Comparison of ENCODE assay signal across 10 cellular contexts in genomic region chr16:24812813-24813212, GRCh38. TPM values are rescaled to one million over a fixed set of nuclear protein-coding genes. Genes with fewer than 3 reads are reported as not detected.
A peak's percentile ranks its signal among the peaks of the same experiment; 100 is the strongest.
DNase-seq lines count a peak whose midpoint lies in the region; TF ChIP-seq lines count a peak whose summit lies in the region.
"Not testable (repeated sequence)": the region's sequence is repeated elsewhere in the genome, so short reads cannot be mapped to it uniquely, and the experiment has no call there.
"Had no signal": no experiment of that assay in that cellular context is flagged by ENCODE, and none has a peak within 500 bp of the region (broad histone marks: within the 10 kb centered on the region; RNA-seq: fewer than 3 reads in every experiment).

No MANE protein-coding gene starts in this region.

- intact Hi-C loops in sigmoid colon (cut with DNase I): loop anchor here (5.0 kb wide), 2 partner anchors 124 to 246 kb away; no protein-coding TSS in a partner anchor
- intact Hi-C loops in thyroid gland (cut with DNase I): not testable (repeated sequence)

- not testable (repeated sequence) for TF ChIP-seq POLR2A in sigmoid colon (IDR thresholded peaks at IDR 0.05); thyroid gland (IDR thresholded peaks at IDR 0.05)

- H3K9me3 ChIP-seq in sigmoid colon, thyroid gland: not testable (repeated sequence)

- peaks cover 50 to 96% (median 66%) of the 10 kb centered on the region in 4 donors for H3K36me3 ChIP-seq in sigmoid colon
- H3K36me3 ChIP-seq in thyroid gland: peaks cover 71 to 79% of the 10 kb centered on the region in 2 donors

- WGBS in sigmoid colon, 2 donors: 54 to 84% methylated on average over 6 of the region's 6 CpGs
- WGBS in thyroid gland, 2 donors: 58 to 67% methylated on average over 6 of the region's 6 CpGs

- DNase-seq in DMS79 treated with DMSO at 0.1 percent for 48 hours (lab: John Stamatoyannopoulos, UW) (peak; percentile 37), left kidney (ENCODE audit: low read depth, low spot score) (peak; percentile 10), thyroid gland (peak; percentile 53 to 57)
- not testable (repeated sequence) for DNase-seq in sigmoid colon

- H3K4me1 ChIP-seq in sigmoid colon (peaks cover 0 to 27% (median 22%) of the 10 kb centered on the region in 4 donors), thyroid gland (peaks cover 9 to 12% of the 10 kb centered on the region in 2 donors)

- TF ChIP-seq CTCF in VCaP (conservative IDR thresholded peaks at IDR 0.05); sigmoid colon (IDR thresholded peaks at IDR 0.05); thyroid gland (IDR thresholded peaks at IDR 0.05): not testable (repeated sequence)

- H3K27ac ChIP-seq in VCaP (peak overlapping the region; percentile 36), sigmoid colon (peak overlapping the region in 3 of 4 donors; percentile 56 to 60 (median 58))
- H3K27ac ChIP-seq in thyroid gland: not testable (repeated sequence)

- H3K27me3 ChIP-seq in sigmoid colon, thyroid gland: not testable (repeated sequence)

- TF ChIP-seq EP300 in sigmoid colon (IDR thresholded peaks at IDR 0.05): not testable (repeated sequence)

- not testable (repeated sequence) for H3K4me3 ChIP-seq in sigmoid colon; thyroid gland (replicated peaks in 1 of 3)

RNA-seq across cellular contexts. Expression of gene SLC5A11, which starts 33.0 kb away (rescaled TPM):
- total RNA-seq in sigmoid colon: under 1 TPM in 1 of 4 donors, not detected in 3; 0.14 TPM
- polyA plus RNA-seq in sigmoid colon: 1 to 10 TPM in 1 of 3 donors, under 1 TPM in 1, not detected in 1; 0.19 to 1.2 TPM
- total RNA-seq in thyroid gland: under 1 TPM in 1 of 4 donors, not detected in 3; 0.22 TPM
- total RNA-seq: Calu3, Daoy, G401, GM12878 had no signal
- polyA plus RNA-seq: BJ had no signal
